In genomic region chr3:65945480-65945879, GRCh38 we compare ENCODE assay signal across 1 cellular context.
TF ChIP-seq lines count a peak whose summit lies in the region.

No MANE protein-coding gene starts in this region.

TF ChIP-seq in GM12878, 131 proteins besides CTCF, POLR2A, EP300 and RAD21 (continued from another document):
- TF ChIP-seq MXI1 (IDR thresholded peaks at IDR 0.05; ENCODE audit: low read depth, low read length) (no peak), BCLAF1 (IDR thresholded peaks at IDR 0.05) (no peak), JUND (IDR thresholded peaks at IDR 0.05; ENCODE audit: low read depth, low read length) (no peak), HDAC6 (IDR thresholded peaks at IDR 0.05; ENCODE audit: unreplicated experiment) (no peak), WRNIP1 (IDR thresholded peaks at IDR 0.05; ENCODE audit: borderline replicate concordance, low read depth, low read length) (no peak), RFX5 (IDR thresholded peaks at IDR 0.05; ENCODE audit: low read depth, low read length) (no peak), RELA (IDR thresholded peaks at IDR 0.05; ENCODE audit: borderline replicate concordance, partially characterized antibody) (no peak), ZSCAN29 (IDR thresholded peaks at IDR 0.05) (no peak), ASH2L (IDR thresholded peaks at IDR 0.05; ENCODE audit: borderline replicate concordance, low read depth) (no peak), SP1 (IDR thresholded peaks at IDR 0.05; ENCODE audit: low read depth, low read length) (no peak)
TF ChIP-seq in GM12878: peak in this region for 0.
